Comparison of ENCODE assay signal across 1 cellular context in the genomic region with DNA sequence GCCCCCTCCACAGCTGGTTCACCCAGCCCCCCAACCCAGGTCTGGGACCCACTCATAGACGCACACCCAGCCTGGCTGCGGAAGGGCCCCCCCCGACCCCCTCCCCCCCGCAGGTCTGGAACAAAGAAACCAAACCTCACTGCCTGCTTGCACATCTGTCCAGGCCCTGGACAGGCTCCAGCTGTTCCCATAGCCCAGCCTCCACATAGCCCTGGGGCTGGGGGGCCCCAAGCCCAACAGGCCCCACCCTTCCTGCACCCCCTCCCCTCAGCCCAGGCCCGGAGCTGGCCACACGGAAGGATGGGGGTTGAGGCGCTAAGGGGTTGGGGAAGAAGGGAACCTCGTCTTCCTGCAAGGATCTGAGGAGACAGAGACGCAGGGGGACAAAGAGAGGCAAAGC.
TF ChIP-seq lines count a peak whose summit lies in the region.

No MANE protein-coding gene starts in this region.

TF ChIP-seq in WTC11, 78 proteins besides CTCF, POLR2A, EP300 and RAD21 (continued from another document):
- TF ChIP-seq, protein P1, sequence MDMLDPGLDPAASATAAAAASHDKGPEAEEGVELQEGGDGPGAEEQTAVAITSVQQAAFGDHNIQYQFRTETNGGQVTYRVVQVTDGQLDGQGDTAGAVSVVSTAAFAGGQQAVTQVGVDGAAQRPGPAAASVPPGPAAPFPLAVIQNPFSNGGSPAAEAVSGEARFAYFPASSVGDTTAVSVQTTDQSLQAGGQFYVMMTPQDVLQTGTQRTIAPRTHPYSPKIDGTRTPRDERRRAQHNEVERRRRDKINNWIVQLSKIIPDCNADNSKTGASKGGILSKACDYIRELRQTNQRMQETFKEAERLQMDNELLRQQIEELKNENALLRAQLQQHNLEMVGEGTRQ (CRISPR knock-in tag; IDR thresholded peaks at IDR 0.05): no peak
- TF ChIP-seq, protein P2, sequence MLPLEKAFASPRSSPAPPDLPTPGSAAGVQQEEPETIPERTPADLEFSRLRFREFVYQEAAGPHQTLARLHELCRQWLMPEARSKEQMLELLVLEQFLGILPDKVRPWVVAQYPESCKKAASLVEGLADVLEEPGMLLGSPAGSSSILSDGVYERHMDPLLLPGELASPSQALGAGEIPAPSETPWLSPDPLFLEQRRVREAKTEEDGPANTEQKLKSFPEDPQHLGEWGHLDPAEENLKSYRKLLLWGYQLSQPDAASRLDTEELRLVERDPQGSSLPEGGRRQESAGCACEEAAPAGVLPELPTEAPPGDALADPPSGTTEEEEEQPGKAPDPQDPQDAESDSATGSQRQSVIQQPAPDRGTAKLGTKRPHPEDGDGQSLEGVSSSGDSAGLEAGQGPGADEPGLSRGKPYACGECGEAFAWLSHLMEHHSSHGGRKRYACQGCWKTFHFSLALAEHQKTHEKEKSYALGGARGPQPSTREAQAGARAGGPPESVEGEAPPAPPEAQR (CRISPR knock-in tag; IDR thresholded peaks at IDR 0.05): no peak
- TF ChIP-seq ZNF138 (CRISPR knock-in tag; conservative IDR thresholded peaks at IDR 0.05): no peak
- TF ChIP-seq, protein P3, sequence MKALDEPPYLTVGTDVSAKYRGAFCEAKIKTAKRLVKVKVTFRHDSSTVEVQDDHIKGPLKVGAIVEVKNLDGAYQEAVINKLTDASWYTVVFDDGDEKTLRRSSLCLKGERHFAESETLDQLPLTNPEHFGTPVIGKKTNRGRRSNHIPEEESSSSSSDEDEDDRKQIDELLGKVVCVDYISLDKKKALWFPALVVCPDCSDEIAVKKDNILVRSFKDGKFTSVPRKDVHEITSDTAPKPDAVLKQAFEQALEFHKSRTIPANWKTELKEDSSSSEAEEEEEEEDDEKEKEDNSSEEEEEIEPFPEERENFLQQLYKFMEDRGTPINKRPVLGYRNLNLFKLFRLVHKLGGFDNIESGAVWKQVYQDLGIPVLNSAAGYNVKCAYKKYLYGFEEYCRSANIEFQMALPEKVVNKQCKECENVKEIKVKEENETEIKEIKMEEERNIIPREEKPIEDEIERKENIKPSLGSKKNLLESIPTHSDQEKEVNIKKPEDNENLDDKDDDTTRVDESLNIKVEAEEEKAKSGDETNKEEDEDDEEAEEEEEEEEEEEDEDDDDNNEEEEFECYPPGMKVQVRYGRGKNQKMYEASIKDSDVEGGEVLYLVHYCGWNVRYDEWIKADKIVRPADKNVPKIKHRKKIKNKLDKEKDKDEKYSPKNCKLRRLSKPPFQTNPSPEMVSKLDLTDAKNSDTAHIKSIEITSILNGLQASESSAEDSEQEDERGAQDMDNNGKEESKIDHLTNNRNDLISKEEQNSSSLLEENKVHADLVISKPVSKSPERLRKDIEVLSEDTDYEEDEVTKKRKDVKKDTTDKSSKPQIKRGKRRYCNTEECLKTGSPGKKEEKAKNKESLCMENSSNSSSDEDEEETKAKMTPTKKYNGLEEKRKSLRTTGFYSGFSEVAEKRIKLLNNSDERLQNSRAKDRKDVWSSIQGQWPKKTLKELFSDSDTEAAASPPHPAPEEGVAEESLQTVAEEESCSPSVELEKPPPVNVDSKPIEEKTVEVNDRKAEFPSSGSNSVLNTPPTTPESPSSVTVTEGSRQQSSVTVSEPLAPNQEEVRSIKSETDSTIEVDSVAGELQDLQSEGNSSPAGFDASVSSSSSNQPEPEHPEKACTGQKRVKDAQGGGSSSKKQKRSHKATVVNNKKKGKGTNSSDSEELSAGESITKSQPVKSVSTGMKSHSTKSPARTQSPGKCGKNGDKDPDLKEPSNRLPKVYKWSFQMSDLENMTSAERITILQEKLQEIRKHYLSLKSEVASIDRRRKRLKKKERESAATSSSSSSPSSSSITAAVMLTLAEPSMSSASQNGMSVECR (CRISPR knock-in tag; IDR thresholded peaks at IDR 0.05; ENCODE audit: borderline replicate concordance): no peak
- TF ChIP-seq, protein P4, sequence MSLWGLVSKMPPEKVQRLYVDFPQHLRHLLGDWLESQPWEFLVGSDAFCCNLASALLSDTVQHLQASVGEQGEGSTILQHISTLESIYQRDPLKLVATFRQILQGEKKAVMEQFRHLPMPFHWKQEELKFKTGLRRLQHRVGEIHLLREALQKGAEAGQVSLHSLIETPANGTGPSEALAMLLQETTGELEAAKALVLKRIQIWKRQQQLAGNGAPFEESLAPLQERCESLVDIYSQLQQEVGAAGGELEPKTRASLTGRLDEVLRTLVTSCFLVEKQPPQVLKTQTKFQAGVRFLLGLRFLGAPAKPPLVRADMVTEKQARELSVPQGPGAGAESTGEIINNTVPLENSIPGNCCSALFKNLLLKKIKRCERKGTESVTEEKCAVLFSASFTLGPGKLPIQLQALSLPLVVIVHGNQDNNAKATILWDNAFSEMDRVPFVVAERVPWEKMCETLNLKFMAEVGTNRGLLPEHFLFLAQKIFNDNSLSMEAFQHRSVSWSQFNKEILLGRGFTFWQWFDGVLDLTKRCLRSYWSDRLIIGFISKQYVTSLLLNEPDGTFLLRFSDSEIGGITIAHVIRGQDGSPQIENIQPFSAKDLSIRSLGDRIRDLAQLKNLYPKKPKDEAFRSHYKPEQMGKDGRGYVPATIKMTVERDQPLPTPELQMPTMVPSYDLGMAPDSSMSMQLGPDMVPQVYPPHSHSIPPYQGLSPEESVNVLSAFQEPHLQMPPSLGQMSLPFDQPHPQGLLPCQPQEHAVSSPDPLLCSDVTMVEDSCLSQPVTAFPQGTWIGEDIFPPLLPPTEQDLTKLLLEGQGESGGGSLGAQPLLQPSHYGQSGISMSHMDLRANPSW (CRISPR knock-in tag; conservative IDR thresholded peaks at IDR 0.05; ENCODE audit: low read depth): no peak
